28 cellular contexts compared by ENCODE assay signal in genomic region chr11:108851781-108852180, GRCh38.
"Had no signal": no experiment of that assay in that cellular context is flagged by ENCODE, and none has a peak within 500 bp of the region (broad histone marks: within the 10 kb centered on the region; RNA-seq: fewer than 3 reads in every experiment).

No MANE protein-coding gene starts in this region.

- H3K27ac Mint-ChIP-seq: activated B cell treated with CpG ODN at 0.5 μM for 24 hours; activated CD4-positive, alpha-beta T cell treated with anti-CD3 and anti-CD28 coated beads, Interleukin-2, amount 10 ng/mL, durations not matched to agents 24 days and 14 days; activated CD8-positive, alpha-beta memory T cell treated with anti-CD3 and anti-CD28 coated beads, Interleukin-2, amount 10 ng/mL, durations not matched to agents 7 days and 5 days; activated naive CD8-positive, alpha-beta T cell treated with anti-CD3 and anti-CD28 coated beads, Interleukin-2, amount 50 U/mL, for 24 hours; activated T-helper 17 cell treated with anti-CD3 and anti-CD28 coated beads, Interleukin-2, amount 50 U/mL, for 72 hours; T-helper 17 cell had no signal

- DNase-seq: activated B cell treated with CpG ODN at 0.5 μM for 24 hours; activated CD4-positive, alpha-beta T cell treated with anti-CD3 and anti-CD28 coated beads for 1 hour; activated CD4-positive, alpha-beta T cell treated with anti-CD3 and anti-CD28 coated beads, Interleukin-2, amount 10 ng/mL, durations not matched to agents 24 days and 14 days; activated CD4-positive, alpha-beta T cell treated with anti-CD3 and anti-CD28 coated beads, Interleukin-2, amount 50 U/mL, for 48 hours; activated CD8-positive, alpha-beta memory T cell treated with anti-CD3 and anti-CD28 coated beads, Interleukin-2, amount 10 ng/mL, durations not matched to agents 7 days and 5 days; activated gamma-delta T cell; activated naive CD4-positive, alpha-beta T cell treated with anti-CD3 and anti-CD28 coated beads, Interleukin-2, amount 10 ng/mL, durations not matched to agents 7 days and 5 days; activated naive CD8-positive, alpha-beta T cell treated with anti-CD3 and anti-CD28 coated beads, Interleukin-2, amount 50 U/mL, for 24 hours; activated T-cell treated with anti-CD3 and anti-CD28 coated beads, Interleukin-2, amount 50 U/mL, for 4 hours; amniotic stem cell; Kasumi-1; KBM-7; NCI-H1105 treated with DMSO at 0.1 percent for 48 hours; NCI-H1930; NCI-H2171; NCI-H2227 treated with DMSO at 0.1 percent for 48 hours; NCI-H510A; NCI-H82; Peyer's patch; Right ventricle myocardium superior; SJCRH30; T-helper 17 cell; T1000 had no signal

- H3K27me3 ChIP-seq: cardiac muscle cell, Peyer's patch, SJCRH30 had no signal

- H3K4me3 ChIP-seq: cardiac muscle cell, Peyer's patch, SJCRH30 had no signal

- H3K9me3 Mint-ChIP-seq: activated B cell treated with CpG ODN at 0.5 μM for 24 hours; activated CD4-positive, alpha-beta T cell treated with anti-CD3 and anti-CD28 coated beads, Interleukin-2, amount 10 ng/mL, durations not matched to agents 24 days and 14 days; activated naive CD4-positive, alpha-beta T cell treated with anti-CD3 and anti-CD28 coated beads, Interleukin-2, amount 10 ng/mL, durations not matched to agents 7 days and 5 days; activated naive CD8-positive, alpha-beta T cell treated with anti-CD3 and anti-CD28 coated beads, Interleukin-2, amount 50 U/mL, for 24 hours; activated T-cell treated with anti-CD3 and anti-CD28 coated beads, Interleukin-2, amount 50 U/mL, for 4 hours; activated T-helper 17 cell treated with anti-CD3 and anti-CD28 coated beads, Interleukin-2, amount 50 U/mL, for 72 hours; brain had no signal

- ATAC-seq: activated CD8-positive, alpha-beta memory T cell treated with anti-CD3 and anti-CD28 coated beads, Interleukin-2, amount 10 ng/mL, durations not matched to agents 7 days and 5 days; activated naive CD8-positive, alpha-beta T cell treated with anti-CD3 and anti-CD28 coated beads, Interleukin-2, amount 50 U/mL, for 24 hours; activated T-cell treated with anti-CD3 and anti-CD28 coated beads, Interleukin-2, amount 50 U/mL, for 4 hours; activated T-helper 17 cell treated with anti-CD3 and anti-CD28 coated beads, Interleukin-2, amount 50 U/mL, for 72 hours; T-helper 17 cell had no signal

- FAIRE-seq: astrocyte, TTC549 had no signal

- H3K36me3 ChIP-seq: cardiac muscle cell, Peyer's patch, SJCRH30 had no signal

- H3K27me3 Mint-ChIP-seq: activated B cell treated with CpG ODN at 0.5 μM for 24 hours; activated CD4-positive, alpha-beta T cell treated with anti-CD3 and anti-CD28 coated beads, Interleukin-2, amount 10 ng/mL, durations not matched to agents 24 days and 14 days; activated CD8-positive, alpha-beta memory T cell treated with anti-CD3 and anti-CD28 coated beads, Interleukin-2, amount 10 ng/mL, durations not matched to agents 7 days and 5 days; activated naive CD4-positive, alpha-beta T cell treated with anti-CD3 and anti-CD28 coated beads, Interleukin-2, amount 10 ng/mL, durations not matched to agents 7 days and 5 days; activated naive CD8-positive, alpha-beta T cell treated with anti-CD3 and anti-CD28 coated beads, Interleukin-2, amount 50 U/mL, for 24 hours; activated T-helper 17 cell treated with anti-CD3 and anti-CD28 coated beads, Interleukin-2, amount 50 U/mL, for 72 hours; brain; T-helper 17 cell had no signal

- H3K36me3 Mint-ChIP-seq: brain had no signal

- H3K4me3 Mint-ChIP-seq: activated B cell treated with CpG ODN at 0.5 μM for 24 hours; activated CD4-positive, alpha-beta T cell treated with anti-CD3 and anti-CD28 coated beads, Interleukin-2, amount 10 ng/mL, durations not matched to agents 24 days and 14 days; activated CD8-positive, alpha-beta memory T cell treated with anti-CD3 and anti-CD28 coated beads, Interleukin-2, amount 10 ng/mL, durations not matched to agents 7 days and 5 days; activated naive CD4-positive, alpha-beta T cell treated with anti-CD3 and anti-CD28 coated beads, Interleukin-2, amount 10 ng/mL, durations not matched to agents 7 days and 5 days; activated naive CD8-positive, alpha-beta T cell treated with anti-CD3 and anti-CD28 coated beads, Interleukin-2, amount 50 U/mL, for 24 hours; activated T-cell treated with anti-CD3 and anti-CD28 coated beads, Interleukin-2, amount 50 U/mL, for 4 hours; activated T-helper 17 cell treated with anti-CD3 and anti-CD28 coated beads, Interleukin-2, amount 50 U/mL, for 72 hours; brain; T-helper 17 cell had no signal
